ENCODE assay signal across 19 cellular contexts in the genomic region with DNA sequence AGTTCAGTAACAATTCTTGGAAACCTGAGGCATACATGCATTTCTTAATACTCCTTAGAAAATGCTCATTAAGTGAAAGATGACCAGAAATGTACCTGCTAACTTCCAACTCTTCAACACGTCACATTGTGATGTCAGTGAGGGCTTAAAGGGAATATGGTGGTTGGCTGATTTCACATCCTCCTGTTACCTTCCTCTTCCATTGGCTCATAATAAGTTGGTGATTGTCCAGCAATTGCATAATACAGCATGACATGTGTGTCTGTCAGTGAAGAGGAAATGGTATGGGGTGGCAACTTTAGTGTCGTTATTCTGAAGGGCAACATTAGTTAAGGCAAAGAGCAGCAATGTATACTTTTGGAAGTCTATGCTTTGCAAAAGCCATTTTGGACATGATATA. TPM values are rescaled to one million over a fixed set of nuclear protein-coding genes. Genes with fewer than 3 reads are reported as not detected.
DNase-seq lines count a peak whose midpoint lies in the region; ATAC-seq and TF ChIP-seq lines count a peak whose summit lies in the region.
"Had no signal": no experiment of that assay in that cellular context is flagged by ENCODE, and none has a peak within 500 bp of the region (broad histone marks: within the 10 kb centered on the region; RNA-seq: fewer than 3 reads in every experiment).

No MANE protein-coding gene starts in this region.

- 42 to 54% methylated on average over 2 of the region's 2 CpGs for WGBS in upper lobe of left lung, 2 donors

- H3K79me2 ChIP-seq in OCI-LY3 (ENCODE audit: low read length): peaks cover 47% of the 10 kb centered on the region

- ATAC-seq in Right ventricle myocardium superior (ENCODE audit: poor library complexity): peak; percentile 55
- peak; percentile 58 for ATAC-seq in esophagus mucosa
- peak; percentile 31 to 63 for ATAC-seq in upper lobe of left lung (ENCODE audit: low FRiP score in 2 of 2)
- no peak for ATAC-seq in left colon
- no peak for ATAC-seq in gastrocnemius medialis
- ATAC-seq: activated CD8-positive, alpha-beta T cell treated with anti-CD3 and anti-CD28 coated beads for 36 hours; activated T-helper 17 cell treated with anti-CD3 and anti-CD28 coated beads, Interleukin-2, amount 50 U/mL, for 72 hours; stimulated activated naive CD8-positive, alpha-beta T cell treated with anti-CD3 and anti-CD28 coated beads, Interleukin-15, amount 100 ng/mL, for 72 hours had no signal

- H3K27ac ChIP-seq in left ventricle myocardium inferior (replicated peaks): no peak overlapping the region
- peak overlapping the region; percentile 99 for H3K27ac ChIP-seq in OCI-LY3 (ENCODE audit: low read length)
- peak overlapping the region; percentile 43 to 70 (median 51) for H3K27ac ChIP-seq in upper lobe of left lung
- no peak overlapping the region for H3K27ac ChIP-seq in gastrocnemius medialis

- no peak for TF ChIP-seq EP300 in upper lobe of left lung (IDR thresholded peaks at IDR 0.05)

- peaks cover 5% of the 10 kb centered on the region; the same call in 1 of the 2 replicates for H4K20me1 ChIP-seq in OCI-LY3 (ENCODE audit: insufficient read depth, low read length)

- H3K36me3 ChIP-seq in left ventricle myocardium inferior (no peaks in the 10 kb centered on the region), OCI-LY3 (replicated peaks; ENCODE audit: low read depth, low read length) (peaks cover 91% of the 10 kb centered on the region), upper lobe of left lung (no peaks in the 10 kb centered on the region), gastrocnemius medialis (no peaks in the 10 kb centered on the region)

- H3K9ac ChIP-seq in OCI-LY3 (ENCODE audit: low read length): no peak overlapping the region

- H3K4me2 ChIP-seq in OCI-LY3 (ENCODE audit: low read length): no peak overlapping the region

- in situ Hi-C loops in gastrocnemius medialis (cut with MboI; ENCODE audit: low sequenced_read_pairs in 4 of 4): no loop called here

- H3K9me3 ChIP-seq in left ventricle myocardium inferior (replicated peaks) (no peaks in the 10 kb centered on the region), OCI-LY3 (ENCODE audit: insufficient read depth, low read length) (no peaks in the 10 kb centered on the region), upper lobe of left lung (no peaks in the 10 kb centered on the region), gastrocnemius medialis (no peaks in the 10 kb centered on the region)

- TF ChIP-seq POLR2A in upper lobe of left lung (IDR thresholded peaks at IDR 0.05): no peak
- no peak for TF ChIP-seq POLR2A in gastrocnemius medialis (IDR thresholded peaks at IDR 0.05)

- no peak overlapping the region for H2AFZ ChIP-seq in OCI-LY3 (ENCODE audit: low read depth, low read length)

- H3K27me3 ChIP-seq in left ventricle myocardium inferior (ENCODE audit: low read depth): no peaks in the 10 kb centered on the region
- H3K27me3 ChIP-seq in OCI-LY3 (ENCODE audit: low read depth, low read length): no peaks in the 10 kb centered on the region
- no peaks in the 10 kb centered on the region for H3K27me3 ChIP-seq in upper lobe of left lung
- H3K27me3 ChIP-seq in gastrocnemius medialis: no peaks in the 10 kb centered on the region

- H3K4me3 ChIP-seq in left ventricle myocardium inferior (no peak overlapping the region), OCI-LY3 (ENCODE audit: low read length) (no peak overlapping the region), upper lobe of left lung (no peak overlapping the region), gastrocnemius medialis (no peak overlapping the region)

- peaks cover 41% of the 10 kb centered on the region for H3K4me1 ChIP-seq in left ventricle myocardium inferior
- peaks cover 53% of the 10 kb centered on the region for H3K4me1 ChIP-seq in OCI-LY3 (ENCODE audit: low read length)
- peaks cover 0 to 12% (median 5%) of the 10 kb centered on the region in 4 donors for H3K4me1 ChIP-seq in upper lobe of left lung
- H3K4me1 ChIP-seq in gastrocnemius medialis: no peaks in the 10 kb centered on the region

- intact Hi-C loops in Right ventricle myocardium superior (cut with DNase I) (no loop called here), left ventricle myocardium inferior (cut with micrococcal nuclease) (no loop called here), left colon (cut with DNase I, micrococcal nuclease) (no loop called here), gastrocnemius medialis (cut with DNase I; ENCODE audit: low total_unique reads) (no loop called here)

- DNase-seq in Right ventricle myocardium superior: no peak
- no peak for DNase-seq in left ventricle myocardium inferior
- DNase-seq in upper lobe of left lung: no peak
- no peak for DNase-seq in epidermal melanocyte (ENCODE audit: insufficient read length, low spot score)
- no peak for DNase-seq in left colon
- no peak for DNase-seq in gastrocnemius medialis
- DNase-seq: activated CD8-positive, alpha-beta T cell treated with anti-CD3 and anti-CD28 coated beads for 36 hours; effector CD8-positive, alpha-beta T cell; foreskin fibroblast; midbrain; NCI-H1694; SHP77 treated with DMSO at 0.1 percent for 48 hours; small intestine; stimulated activated naive CD8-positive, alpha-beta T cell treated with anti-CD3 and anti-CD28 coated beads, Interleukin-15, amount 100 ng/mL, for 72 hours had no signal

- TF ChIP-seq CTCF in left ventricle myocardium inferior (IDR thresholded peaks at IDR 0.05; ENCODE audit: borderline replicate concordance) (no peak), OCI-LY3 (IDR thresholded peaks at IDR 0.05; ENCODE audit: low read depth, low read length) (no peak), upper lobe of left lung (IDR thresholded peaks at IDR 0.05) (no peak), gastrocnemius medialis (IDR thresholded peaks at IDR 0.05 in 4 of 5, conservative IDR thresholded peaks at IDR 0.05 in 1 of 5) (no peak)

RNA-seq across cellular contexts. Expression of gene PLEK, which starts 26.0 kb away (rescaled TPM):
- total RNA-seq in Right ventricle myocardium superior (4.7 TPM), left ventricle myocardium inferior (4.8 TPM), esophagus mucosa (1.00 TPM), upper lobe of left lung (10 to 100 TPM; 12.4 to 45.6 (median 17.0) TPM), left colon (1 to 10 TPM; 2.6 to 7.8 TPM), gastrocnemius medialis (1 to 10 TPM in 3 of 4 donors, under 1 TPM in 1; 0.68 to 4.7 (median 2.2) TPM)
- total RNA-seq: astrocyte, H1 had no signal

Comparison
In these comparisons a context has a peak if more than half of its experiments do, and no peak if none do; other contexts are left out.
1. ATAC-seq: peak in Right ventricle myocardium superior (single experiment), esophagus mucosa (single experiment) and upper lobe of left lung (2 of 2); none in left colon (single experiment) and gastrocnemius medialis (0 of 2).
2. H3K27ac ChIP-seq: peak in OCI-LY3 (single experiment) and upper lobe of left lung (4 of 4); none in left ventricle myocardium inferior (single experiment) and gastrocnemius medialis (0 of 4).